In genomic region chr19:583968-584239, GRCh38 we compare ENCODE assay signal across 1 cellular context.
A peak's percentile ranks its signal among the peaks of the same experiment; 100 is the strongest.
TF ChIP-seq lines count a peak whose summit lies in the region.

No MANE protein-coding gene starts in this region.

TF ChIP-seq in GM12878, 131 proteins besides CTCF, POLR2A, EP300 and RAD21:
- TF ChIP-seq ZNF217 (IDR thresholded peaks at IDR 0.05) (no peak), POLR2AphosphoS5 (IDR thresholded peaks at IDR 0.05; ENCODE audit: low read length) (0 out of 2 replicates have a peak, but pooled peaks have one; percentile 18), GATAD2B (conservative IDR thresholded peaks at IDR 0.05; ENCODE audit: low read depth) (no peak)
